In the genomic region with DNA sequence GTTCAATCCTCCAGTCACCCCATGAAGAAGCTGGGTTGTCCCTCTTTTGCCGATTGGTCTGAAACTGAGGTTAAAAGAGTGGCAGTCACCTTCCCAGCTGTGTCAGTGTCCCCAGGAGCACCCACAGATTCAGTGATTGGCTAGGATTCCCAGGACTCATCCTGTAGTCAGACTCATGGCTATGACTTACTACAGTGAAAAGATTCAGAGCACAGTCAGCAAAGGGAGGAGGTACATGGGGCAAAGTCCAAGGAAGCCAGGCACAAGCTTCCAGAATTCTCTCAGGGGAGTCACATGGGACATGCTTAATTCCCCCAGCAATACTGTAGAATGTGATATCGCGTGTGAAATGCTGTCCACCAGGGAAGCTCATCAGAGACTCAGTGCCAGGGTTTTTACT, we compare ENCODE assay signal across 18 cellular contexts.
"Had no signal": no experiment of that assay in that cellular context is flagged by ENCODE, and none has a peak within 500 bp of the region (broad histone marks: within the 10 kb centered on the region; RNA-seq: fewer than 3 reads in every experiment).

No MANE protein-coding gene starts in this region.

- H3K4me1 ChIP-seq: esophagus muscularis mucosa, foreskin keratinocyte, left lung, thyroid gland, vagina had no signal

- H3K4me3 ChIP-seq: esophagus muscularis mucosa, left lung, thyroid gland, vagina had no signal

- H3K27ac ChIP-seq: esophagus muscularis mucosa, foreskin keratinocyte, left lung, thyroid gland, vagina had no signal

- H3K4me3 Mint-ChIP-seq: activated CD4-positive, alpha-beta T cell treated with anti-CD3 and anti-CD28 coated beads, Interleukin-2, amount 10 ng/mL, durations not matched to agents 7 days and 5 days; brain; dendritic cell treated with granulocyte-macrophage colony-stimulating factor and Interleukin-4, amounts not matched to agents 40 ng/mL and 50 ng/mL, for 4 days; memory B cell had no signal

- H3K27ac Mint-ChIP-seq: brain; dendritic cell treated with granulocyte-macrophage colony-stimulating factor and Interleukin-4, amounts not matched to agents 40 ng/mL and 50 ng/mL, for 4 days; memory B cell had no signal

- FAIRE-seq: TTC549 had no signal

- H3K9me3 ChIP-seq: thyroid gland had no signal

- H3K27me3 ChIP-seq: esophagus muscularis mucosa, foreskin keratinocyte, left lung, thyroid gland, vagina had no signal

- ATAC-seq: foreskin keratinocyte, left lung had no signal

- H3K27me3 Mint-ChIP-seq: activated CD4-positive, alpha-beta T cell treated with anti-CD3 and anti-CD28 coated beads, Interleukin-2, amount 10 ng/mL, durations not matched to agents 7 days and 5 days; brain; dendritic cell treated with granulocyte-macrophage colony-stimulating factor and Interleukin-4, amounts not matched to agents 40 ng/mL and 50 ng/mL, for 4 days; memory B cell had no signal

- DNase-seq: activated CD4-positive, alpha-beta T cell treated with anti-CD3 and anti-CD28 coated beads, Interleukin-2, amount 10 ng/mL, durations not matched to agents 7 days and 5 days; activated CD4-positive, CD25-positive, alpha-beta regulatory T cell; activated CD8-positive, alpha-beta memory T cell treated with anti-CD3 and anti-CD28 coated beads for 24 hours; activated naive CD4-positive, alpha-beta T cell treated with anti-CD3 and anti-CD28 coated beads, Interleukin-2, amount 50 U/mL, for 16 hours; activated T-cell treated with anti-CD3 and anti-CD28 coated beads for 4 hours; foreskin keratinocyte; head of caudate nucleus; left lung; stimulated activated CD4-positive, alpha-beta T cell treated with anti-CD3 and anti-CD28 coated beads, Interleukin-15, amount 100 ng/mL, for 24 hours; stimulated activated CD4-positive, alpha-beta T cell treated with anti-CD3 and anti-CD28 coated beads, Interleukin-4, amount 100 ng/mL, for 24 hours; T-helper 2 cell; thyroid gland had no signal

- H3K4me1 Mint-ChIP-seq: activated CD4-positive, alpha-beta T cell treated with anti-CD3 and anti-CD28 coated beads, Interleukin-2, amount 10 ng/mL, durations not matched to agents 7 days and 5 days; brain had no signal
